Comparison of ENCODE assay signal across 9 cellular contexts in the genomic region with DNA sequence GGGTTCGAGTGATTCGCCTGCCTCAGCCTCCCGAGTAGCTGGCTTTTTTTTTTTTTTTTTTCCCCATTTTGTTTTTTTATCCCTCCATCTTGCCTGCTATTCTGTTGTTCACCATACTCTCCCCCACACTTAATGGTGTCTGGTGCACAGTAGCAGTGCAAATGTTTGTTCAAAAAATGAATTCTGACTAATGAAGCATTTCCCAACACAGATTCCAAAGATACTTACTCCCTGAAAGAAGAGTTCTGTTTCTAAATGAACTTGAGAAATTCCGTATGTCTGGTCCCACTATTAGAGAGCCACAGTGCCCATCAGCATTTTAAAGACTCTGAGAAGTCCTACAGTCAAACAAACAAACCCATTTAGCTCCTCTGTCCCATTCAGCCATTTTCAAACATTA. TPM values are rescaled to one million over a fixed set of nuclear protein-coding genes. Genes with fewer than 3 reads are reported as not detected.
DNase-seq lines count a peak whose midpoint lies in the region; ATAC-seq and TF ChIP-seq lines count a peak whose summit lies in the region.
"Had no signal": no experiment of that assay in that cellular context is flagged by ENCODE, and none has a peak within 500 bp of the region (broad histone marks: within the 10 kb centered on the region; RNA-seq: fewer than 3 reads in every experiment).

No MANE protein-coding gene starts in this region.

- H3K36me3 ChIP-seq in ACC112 (ENCODE audit: insufficient read depth, low read length) (peaks cover 14% of the 10 kb centered on the region), lower lobe of right lung (peaks cover 32% of the 10 kb centered on the region), sigmoid colon (peaks cover 0 to 25% (median 4%) of the 10 kb centered on the region in 4 donors)

- H3K4me1 ChIP-seq in ACC112 (ENCODE audit: control insufficient read depth, insufficient read depth, low read length, unreplicated experiment), result peaks cover 58% of the 10 kb centered on the region
- peaks cover 71% of the 10 kb centered on the region for H3K4me1 ChIP-seq in lower lobe of right lung
- peaks cover 0 to 18% (median 14%) of the 10 kb centered on the region in 4 donors for H3K4me1 ChIP-seq in sigmoid colon

- H3K27ac ChIP-seq in ACC112 (ENCODE audit: low read depth, low read length) (peak overlapping the region; percentile 84), lower lobe of right lung (peak overlapping the region; percentile 51), sigmoid colon (peak overlapping the region in 1 of 4 donors; percentile 51)

- H3K27me3 ChIP-seq in ACC112 (ENCODE audit: insufficient read depth, low read length) (no peaks in the 10 kb centered on the region), lower lobe of right lung (ENCODE audit: low read depth) (no peaks in the 10 kb centered on the region), sigmoid colon (no peaks in the 10 kb centered on the region)
- H3K27me3 ChIP-seq: adrenal gland had no signal

- ATAC-seq in lower lobe of right lung (peak in 1 of 2 donors; percentile 4), GM18867 (IDR thresholded peaks at IDR 0.05; ENCODE audit: unreplicated experiment) (no peak)

- H3K9me3 ChIP-seq in lower lobe of right lung, result no peaks in the 10 kb centered on the region
- no peaks in the 10 kb centered on the region for H3K9me3 ChIP-seq in sigmoid colon
- H3K9me3 ChIP-seq: adrenal gland had no signal

- intact Hi-C loops in lower lobe of right lung (cut with DNase I) (no loop called here), sigmoid colon (cut with DNase I) (loop anchor here (10.0 kb wide), 1 partner anchor 902 kb away; no protein-coding TSS in a partner anchor)

- peak overlapping the region; percentile 10; the same call in 1 of the 2 replicates for H3K4me3 ChIP-seq in ACC112 (ENCODE audit: low read depth, low read length)
- no peak overlapping the region for H3K4me3 ChIP-seq in lower lobe of right lung
- no peak overlapping the region for H3K4me3 ChIP-seq in sigmoid colon
- H3K4me3 ChIP-seq: adrenal gland had no signal

- TF ChIP-seq CTCF in lower lobe of right lung (IDR thresholded peaks at IDR 0.05) (no peak), sigmoid colon (IDR thresholded peaks at IDR 0.05) (no peak)

- no peak overlapping the region for H2AFZ ChIP-seq in ACC112 (ENCODE audit: low read length, unreplicated experiment)

- no peak for TF ChIP-seq POLR2A in sigmoid colon (IDR thresholded peaks at IDR 0.05)

- peak; percentile 42 for DNase-seq in HS-5 (ENCODE audit: low read depth)
- peak; percentile 12 for DNase-seq in astrocyte of the hippocampus (ENCODE audit: low read depth, low spot score)
- no peak for DNase-seq in lower lobe of right lung
- no peak for DNase-seq in SKM-1 treated with dmso at 0.1 percent for 144 hours (lab: John Stamatoyannopoulos, UW; ENCODE audit: unreplicated experiment)
- no peak for DNase-seq in NCI-H1417 treated with DMSO at 0.1 percent for 48 hours (lab: John Stamatoyannopoulos, UW)
- no peak for DNase-seq in sigmoid colon
- DNase-seq: adrenal gland had no signal

- WGBS in sigmoid colon, 2 donors, result 82 to 87% methylated on average over 4 of the region's 4 CpGs

- peaks cover 62% of the 10 kb centered on the region for H3K79me2 ChIP-seq in ACC112 (ENCODE audit: control insufficient read depth, insufficient read depth, low read length, unreplicated experiment)

- TF ChIP-seq EP300 in sigmoid colon (IDR thresholded peaks at IDR 0.05), result no peak

RNA-seq across cellular contexts. Expression of a gene that starts 9.5 kb away (rescaled TPM):
- 76.5 TPM for total RNA-seq in lower lobe of right lung
- 10 to 100 TPM; 14.3 to 23.8 (median 20.5) TPM for total RNA-seq in sigmoid colon
- 10 to 100 TPM in 1 of 3 donors, 1 to 10 TPM in 2; 3.6 to 22.2 (median 5.1) TPM for polyA plus RNA-seq in sigmoid colon

Comparison
In these comparisons a context has a peak if more than half of its experiments do, and no peak if none do; other contexts are left out.
1. DNase-seq: peak in HS-5 (single experiment) and astrocyte of the hippocampus (single experiment); none in lower lobe of right lung (single experiment), SKM-1 treated with dmso at 0.1 percent for 144 hours (single experiment), NCI-H1417 treated with DMSO at 0.1 percent for 48 hours (single experiment) and sigmoid colon (single experiment).